Comparison of ENCODE assay signal across 8 cellular contexts in the genomic region with DNA sequence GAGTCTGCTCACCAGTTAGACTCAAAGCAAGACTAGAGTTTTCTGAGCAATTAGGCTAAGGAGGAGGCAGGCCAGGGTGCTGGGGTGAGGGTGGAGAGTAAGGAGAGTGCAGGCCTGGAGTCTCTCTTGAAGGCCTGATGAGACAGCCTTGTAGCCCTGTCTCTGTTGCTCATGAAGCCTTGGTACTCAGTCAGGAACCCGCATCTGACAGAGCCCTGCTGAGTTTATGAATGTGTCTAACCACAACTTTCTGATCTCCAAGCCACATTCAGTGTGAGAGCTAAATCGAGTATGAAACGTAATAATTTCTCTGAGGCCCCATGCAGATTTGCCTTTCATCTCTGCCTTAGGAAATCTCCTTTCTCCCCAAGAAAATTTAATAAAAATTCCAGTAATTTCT.
DNase-seq lines count a peak whose midpoint lies in the region; ATAC-seq and TF ChIP-seq lines count a peak whose summit lies in the region.

No MANE protein-coding gene starts in this region.

- DNase-seq in UCSD-AML1 (lab: John Stamatoyannopoulos, UW; ENCODE audit: unreplicated experiment) (peak; percentile 38), nephron progenitor cell (no peak), NCI-H1436 (lab: John Stamatoyannopoulos, UW) (no peak), erythroblast (lab: John Stamatoyannopoulos, UW) (no peak), NCI-H510A treated with DMSO at 0.1 percent for 48 hours (lab: John Stamatoyannopoulos, UW) (no peak), Karpas-422 (no peak)

- H3K9me3 ChIP-seq in Karpas-422 (ENCODE audit: low read length), result no peaks in the 10 kb centered on the region

- H3K27ac Mint-ChIP-seq in nephron progenitor cell, result peak overlapping the region; percentile 75

- H4K20me1 ChIP-seq in Karpas-422 (ENCODE audit: insufficient read depth, low read depth, low read length), result no peaks in the 10 kb centered on the region

- no peak overlapping the region for H3K4me3 ChIP-seq in Karpas-422 (ENCODE audit: low read length)

- H3K9me2 ChIP-seq in Karpas-422 (replicated peaks; ENCODE audit: insufficient read depth, low read length), result no peaks in the 10 kb centered on the region

- H3K79me2 ChIP-seq in Karpas-422 (ENCODE audit: low read length), result no peaks in the 10 kb centered on the region

- no peak for TF ChIP-seq POLR2A in erythroblast (IDR thresholded peaks at IDR 0.05; ENCODE audit: low read length)

- peaks cover 6% of the 10 kb centered on the region for H3K9me3 Mint-ChIP-seq in nephron progenitor cell

- H3K4me1 Mint-ChIP-seq in nephron progenitor cell, result peaks cover 61% of the 10 kb centered on the region

- H2AFZ ChIP-seq in Karpas-422 (ENCODE audit: low read length), result no peak overlapping the region

- TF ChIP-seq CTCF in nephron progenitor cell (IDR thresholded peaks at IDR 0.05), result no peak

- no peaks in the 10 kb centered on the region for H3K27me3 ChIP-seq in Karpas-422 (ENCODE audit: low read length)

- H3K4me3 Mint-ChIP-seq in nephron progenitor cell, result no peak overlapping the region

- peaks cover 54% of the 10 kb centered on the region for H3K4me1 ChIP-seq in Karpas-422 (ENCODE audit: low read length)

- no peaks in the 10 kb centered on the region for H3K36me3 ChIP-seq in Karpas-422 (ENCODE audit: insufficient read depth, low read length)

- ATAC-seq in GM19025 (IDR thresholded peaks at IDR 0.05; ENCODE audit: low read depth, unreplicated experiment), result peak; percentile 76
- ATAC-seq in HG02840 (IDR thresholded peaks at IDR 0.05; ENCODE audit: low FRiP score, unreplicated experiment), result peak; percentile 79

- no peak overlapping the region for H3K9ac ChIP-seq in Karpas-422 (ENCODE audit: low read length)

- no peak overlapping the region for H3K4me2 ChIP-seq in Karpas-422 (ENCODE audit: low read depth, low read length, poor library complexity, severe bottlenecking)

- peaks cover 7% of the 10 kb centered on the region for H3K36me3 Mint-ChIP-seq in nephron progenitor cell (ENCODE audit: low read depth)

- H3K27me3 Mint-ChIP-seq in nephron progenitor cell (ENCODE audit: low read depth, poor library complexity), result peaks cover 4% of the 10 kb centered on the region

- no peak overlapping the region for H3K27ac ChIP-seq in Karpas-422 (ENCODE audit: low read length)
